22 cellular contexts compared by ENCODE assay signal in genomic region chr9:2780846-2781245, GRCh38.
"Had no signal": no experiment of that assay in that cellular context is flagged by ENCODE, and none has a peak within 500 bp of the region (broad histone marks: within the 10 kb centered on the region; RNA-seq: fewer than 3 reads in every experiment).

No MANE protein-coding gene starts in this region.

- H3K4me3 ChIP-seq: gastrocnemius medialis, heart right ventricle, neural progenitor cell, spleen, testis, tibial nerve, upper lobe of right lung, vagina had no signal

- ATAC-seq: effector memory CD8-positive, alpha-beta T cell; gastrocnemius medialis; heart right ventricle; left lobe of liver; natural killer cell; sciatic nerve; stimulated activated memory B cell treated with anti-CD40 and anti-IgM and Interleukin-4, amounts not matched to agents 10 μg/mL and 1 μg/mL and 100 μg/mL, for 72 hours; upper lobe of right lung had no signal

- H2AFZ ChIP-seq: neural progenitor cell, parathyroid adenoma had no signal

- FAIRE-seq: colon had no signal

- H3K9ac ChIP-seq: neural progenitor cell, parathyroid adenoma had no signal

- H3K4me2 ChIP-seq: neural progenitor cell had no signal

- H3K27ac ChIP-seq: gastrocnemius medialis, heart right ventricle, neural progenitor cell, parathyroid adenoma, spleen, tibial nerve, upper lobe of right lung, vagina had no signal

- DNase-seq: effector memory CD8-positive, alpha-beta T cell; erythroblast; gastrocnemius medialis; heart right ventricle; hypothalamus; islet precursor cell; natural killer cell; nucleus accumbens; spleen; stimulated activated CD4-positive, alpha-beta T cell treated with anti-CD3 and anti-CD28 coated beads, Interleukin-15, amount 100 ng/mL, for 24 hours; stimulated activated CD4-positive, alpha-beta T cell treated with anti-CD3 and anti-CD28 coated beads, Interleukin-1b, Interleukin-23, amount 100 ng/mL, for 48 hours; stimulated activated CD4-positive, alpha-beta T cell treated with anti-CD3 and anti-CD28 coated beads, Interleukin-4, amount 100 ng/mL, for 24 hours; testis; upper lobe of right lung had no signal

- H3K9me3 ChIP-seq: gastrocnemius medialis, testis had no signal

- H3K27me3 ChIP-seq: gastrocnemius medialis, heart right ventricle, neural progenitor cell, spleen, testis, tibial nerve, upper lobe of right lung, vagina had no signal

- H3K4me1 ChIP-seq: gastrocnemius medialis, neural progenitor cell, parathyroid adenoma, spleen, tibial nerve, upper lobe of right lung had no signal

- H3K79me2 ChIP-seq: parathyroid adenoma had no signal
